In the genomic region with DNA sequence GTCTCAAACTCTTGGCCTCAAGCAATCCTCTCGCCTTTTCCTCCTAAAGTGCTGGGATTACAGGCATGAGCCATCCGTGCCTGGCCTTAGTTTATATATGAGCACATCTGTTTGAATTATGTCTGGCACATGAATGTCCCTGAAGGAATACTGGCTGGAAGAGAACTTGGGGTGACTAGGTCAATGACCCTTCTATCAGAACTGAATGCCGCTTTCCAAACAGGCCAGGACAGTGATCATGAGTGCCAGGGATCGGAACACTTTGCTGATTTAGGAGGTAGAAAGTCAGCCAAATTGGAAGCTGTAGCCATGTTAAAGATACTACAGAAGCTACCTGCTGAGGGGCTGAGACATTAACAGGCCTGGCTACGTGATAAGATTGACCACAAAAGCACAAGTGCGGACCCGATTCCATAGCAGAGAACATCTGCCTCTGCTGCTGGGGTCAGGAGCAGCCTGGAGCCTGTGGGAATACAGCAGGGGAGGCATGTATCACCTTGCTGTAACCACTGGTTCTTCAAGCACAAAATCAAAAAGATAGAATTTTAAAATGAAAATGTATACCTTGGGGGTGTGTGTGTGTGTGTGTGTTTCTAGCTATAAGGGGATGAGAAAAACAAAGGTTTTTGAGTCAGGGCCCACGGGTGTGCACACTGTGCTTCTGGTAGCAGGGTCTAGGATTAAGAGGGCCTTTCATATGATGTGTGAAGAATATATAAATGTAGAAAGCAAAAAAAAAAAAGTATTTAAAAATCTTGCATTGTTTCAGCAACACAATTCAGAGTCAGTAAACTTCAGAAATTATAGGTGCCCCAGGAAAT, we compare ENCODE assay signal across 12 cellular contexts.
DNase-seq lines count a peak whose midpoint lies in the region; ATAC-seq and TF ChIP-seq lines count a peak whose summit lies in the region.
"Had no signal": no experiment of that assay in that cellular context is flagged by ENCODE, and none has a peak within 500 bp of the region (broad histone marks: within the 10 kb centered on the region; RNA-seq: fewer than 3 reads in every experiment).

No MANE protein-coding gene starts in this region.

- ATAC-seq in GM19328 (IDR thresholded peaks at IDR 0.05; ENCODE audit: unreplicated experiment) (peak; percentile 36), HG02623 (IDR thresholded peaks at IDR 0.05; ENCODE audit: unreplicated experiment) (peak; percentile 19), HG03354 (IDR thresholded peaks at IDR 0.05; ENCODE audit: poor library complexity, severe bottlenecking, unreplicated experiment) (peak; percentile 53), memory B cell (ENCODE audit: low read depth) (peak; percentile 35), left ventricle myocardium superior (no peak)
- ATAC-seq: HCT116 had no signal

- TF ChIP-seq EP300 in transverse colon (IDR thresholded peaks at IDR 0.05; ENCODE audit: low read depth) = no peak

- intact Hi-C loops in transverse colon (cut with DNase I; ENCODE audit: low total_unique reads) (no loop called here), left ventricle myocardium superior (cut with micrococcal nuclease) (no loop called here)

- no peak overlapping the region for H3K4me3 Mint-ChIP-seq in memory B cell
- H3K4me3 Mint-ChIP-seq: CD4-positive, CD25-positive, alpha-beta regulatory T cell had no signal

- no peak overlapping the region for H3K27ac ChIP-seq in transverse colon
- H3K27ac ChIP-seq: testis had no signal

- peaks cover 1% of the 10 kb centered on the region for H3K36me3 Mint-ChIP-seq in memory B cell
- H3K36me3 Mint-ChIP-seq: CD4-positive, CD25-positive, alpha-beta regulatory T cell had no signal

- no peaks in the 10 kb centered on the region for H3K9me3 Mint-ChIP-seq in memory B cell
- H3K9me3 Mint-ChIP-seq: CD4-positive, CD25-positive, alpha-beta regulatory T cell had no signal

- H3K4me3 ChIP-seq in transverse colon = no peak overlapping the region
- H3K4me3 ChIP-seq: testis had no signal

- no peaks in the 10 kb centered on the region for H3K4me1 ChIP-seq in transverse colon
- H3K4me1 ChIP-seq: testis had no signal

- no peak for TF ChIP-seq CTCF in transverse colon (IDR thresholded peaks at IDR 0.05)

- H3K27me3 ChIP-seq in transverse colon = no peaks in the 10 kb centered on the region
- H3K27me3 ChIP-seq: testis had no signal

- no peaks in the 10 kb centered on the region for H3K36me3 ChIP-seq in transverse colon

- no peaks in the 10 kb centered on the region for H3K9me3 ChIP-seq in transverse colon
- H3K9me3 ChIP-seq: testis had no signal

- H3K27me3 Mint-ChIP-seq in memory B cell = no peaks in the 10 kb centered on the region
- H3K27me3 Mint-ChIP-seq: CD4-positive, CD25-positive, alpha-beta regulatory T cell had no signal

- H3K27ac Mint-ChIP-seq in memory B cell = peak overlapping the region; percentile 67

- no peak for DNase-seq in memory B cell (ENCODE audit: low spot score in 2 of 2)
- no peak for DNase-seq in transverse colon
- no peak for DNase-seq in SIG-M5 treated with dmso at 0.1 percent for 504 hours (lab: John Stamatoyannopoulos, UW; ENCODE audit: unreplicated experiment)
- no peak for DNase-seq in left ventricle myocardium superior
- no peak for DNase-seq in inferior parietal cortex (ENCODE audit: extremely low spot score)
- DNase-seq: NCI-H524, testis had no signal

- peaks cover 9% of the 10 kb centered on the region for H3K4me1 Mint-ChIP-seq in memory B cell

- WGBS in transverse colon (ENCODE audit: low coverage in 1 of 2), 2 donors = 88 to 94% methylated on average over 6 to 8 of the region's 8 CpGs

- no peak for TF ChIP-seq POLR2A in transverse colon (IDR thresholded peaks at IDR 0.05)

- in situ Hi-C loops in transverse colon (cut with MboI; ENCODE audit: low pct_ligation_motif_present in 1 of 4, low pct_unique_long_range_greater_than_20kb in 1 of 4, low sequenced_read_pairs in 3 of 4) = no loop called here
